ENCODE assay signal across 19 cellular contexts in genomic region chr1:186008920-186009737, GRCh38.
DNase-seq lines count a peak whose midpoint lies in the region; ATAC-seq, FAIRE-seq and TF ChIP-seq lines count a peak whose summit lies in the region.
"Had no signal": no experiment of that assay in that cellular context is flagged by ENCODE, and none has a peak within 500 bp of the region (broad histone marks: within the 10 kb centered on the region; RNA-seq: fewer than 3 reads in every experiment).

No MANE protein-coding gene starts in this region.

- no peak overlapping the region for H3K4me2 ChIP-seq in mammary epithelial cell (ENCODE audit: insufficient read depth, low read depth, low read length)
- no peak overlapping the region for H3K4me2 ChIP-seq in mesenchymal stem cell (ENCODE audit: low read length, poor library complexity, severe bottlenecking)
- H3K4me2 ChIP-seq: smooth muscle cell had no signal

- no peak for ATAC-seq in HG02870 (IDR thresholded peaks at IDR 0.05; ENCODE audit: unreplicated experiment)
- ATAC-seq: HCT116 had no signal

- BruUV-seq in mammary epithelial cell (replicated peaks; lab: Mats Ljungman, UMichigan) = no TSS peak

- no peak overlapping the region for H3K23ac ChIP-seq in mesenchymal stem cell (ENCODE audit: low read length in 2 of 2)

- dilution Hi-C loops in mammary epithelial cell (cut with HindIII; ENCODE audit: low sequenced_read_pairs) = no loop called here

- no peaks in the 10 kb centered on the region for H4K20me1 ChIP-seq in mammary epithelial cell (ENCODE audit: insufficient read depth, low read length)

- H3K4me1 ChIP-seq in mammary epithelial cell (ENCODE audit: insufficient read depth, low read length) (no peaks in the 10 kb centered on the region), mesenchymal stem cell (ENCODE audit: control insufficient read depth, insufficient read depth, low read depth, low read length) (peaks cover 1% of the 10 kb centered on the region)

- H3K79me2 ChIP-seq in mammary epithelial cell (ENCODE audit: insufficient read depth, low read length) = no peaks in the 10 kb centered on the region

- H4K8ac ChIP-seq in mesenchymal stem cell (ENCODE audit: low read length) = no peak overlapping the region

- TF ChIP-seq CTCF in AG04449 (IDR thresholded peaks at IDR 0.05; ENCODE audit: insufficient read depth, low read length, missing control alignments) = no peak
- TF ChIP-seq CTCF in mammary epithelial cell (conservative IDR thresholded peaks at IDR 0.05 in 1 of 2, IDR thresholded peaks at IDR 0.05 in 1 of 2; ENCODE audit: extremely low read depth in 1 of 2, insufficient read depth in 1 of 2, low read depth in 1 of 2, low read length in 2 of 2) = no peak

- no peak overlapping the region for H3K4me3 ChIP-seq in AG04449 (ENCODE audit: low read depth, low read length)
- no peak overlapping the region for H3K4me3 ChIP-seq in mammary epithelial cell (replicated peaks in 1 of 3; ENCODE audit: insufficient read depth in 1 of 3, low read depth in 2 of 3, low read length in 3 of 3)
- no peak overlapping the region for H3K4me3 ChIP-seq in mesenchymal stem cell (ENCODE audit: insufficient read depth in 1 of 2, low read depth in 1 of 2, low read length in 2 of 2)
- H3K4me3 ChIP-seq: smooth muscle cell, tibial artery had no signal

- no peak overlapping the region for H2BK120ac ChIP-seq in mesenchymal stem cell (ENCODE audit: low read depth, low read length)

- H3K79me1 ChIP-seq in mesenchymal stem cell (replicated peaks; ENCODE audit: low read length, poor library complexity, severe bottlenecking) = no peaks in the 10 kb centered on the region

- H3K27me3 ChIP-seq in mammary epithelial cell (ENCODE audit: insufficient read depth, low read length) (no peaks in the 10 kb centered on the region), mesenchymal stem cell (ENCODE audit: control insufficient read depth in 1 of 2, insufficient read depth in 1 of 2, low read length in 2 of 2) (no peaks in the 10 kb centered on the region)
- H3K27me3 ChIP-seq: tibial artery had no signal

- H3K36me3 ChIP-seq in mammary epithelial cell (ENCODE audit: insufficient read depth, low read length) (no peaks in the 10 kb centered on the region), mesenchymal stem cell (ENCODE audit: control insufficient read depth in 1 of 2, insufficient read depth in 2 of 2, low read depth in 1 of 2, low read length in 2 of 2) (peaks cover 0 to 51% of the 10 kb centered on the region in 2 experiments)
- H3K36me3 ChIP-seq: tibial artery had no signal

- DNase-seq in AG04449 (ENCODE audit: low read depth, low spot score) (peak; percentile 3), EH (ENCODE audit: low read depth) (peak; percentile 58), mammary epithelial cell (peak; percentile 20), foreskin melanocyte (peak; percentile 24), mesenchymal stem cell (no peak), frontal cortex (ENCODE audit: low spot score in 2 of 2) (no peak), AG08396 (ENCODE audit: low spot score) (no peak)
- DNase-seq: activated CD4-positive, CD25-positive, alpha-beta regulatory T cell treated with anti-CD3 and anti-CD28 coated beads, Interleukin-2, amount 50 U/mL, for 72 hours; activated CD8-positive, alpha-beta memory T cell treated with anti-CD3 and anti-CD28 coated beads, Interleukin-2, amount 50 U/mL, for 48 hours; C1 segment of cervical spinal cord; DMS79; hippocampal formation; kidney glomerular epithelial cell; NCI-H146; tibial artery had no signal

- no peak overlapping the region for H2BK12ac ChIP-seq in mesenchymal stem cell (ENCODE audit: low read length in 2 of 2)

- H2BK5ac ChIP-seq in mesenchymal stem cell (ENCODE audit: low read depth, low read length, poor library complexity, severe bottlenecking) = no peak overlapping the region

- no peak overlapping the region for H4K91ac ChIP-seq in mesenchymal stem cell (ENCODE audit: low read length)

- CTCF ChIA-PET in AG04449 (lab: Yijun Ruan, JAX) = no interaction called here
- CTCF ChIA-PET in mammary epithelial cell (lab: Charles Lee; ENCODE audit: low non-redundant PET) = no interaction called here

- H2AFZ ChIP-seq in mammary epithelial cell (ENCODE audit: low read depth, low read length) (no peak overlapping the region), mesenchymal stem cell (ENCODE audit: low read depth, low read length) (no peak overlapping the region)

- FAIRE-seq in frontal cortex (lab: Jason Lieb, UNC) = no peak
- FAIRE-seq: endometrium had no signal

- no peaks in the 10 kb centered on the region for H3K9me3 ChIP-seq in mammary epithelial cell (replicated peaks; ENCODE audit: insufficient read depth, low read length)
- no peaks in the 10 kb centered on the region for H3K9me3 ChIP-seq in mesenchymal stem cell (ENCODE audit: control insufficient read depth, low read length)
- H3K9me3 ChIP-seq: tibial artery had no signal

- no peak overlapping the region for H3K18ac ChIP-seq in mesenchymal stem cell (ENCODE audit: low read depth in 1 of 2, low read length in 2 of 2)

- H3K9ac ChIP-seq in mammary epithelial cell (ENCODE audit: insufficient read depth, low read length) (no peak overlapping the region), mesenchymal stem cell (ENCODE audit: low read length) (no peak overlapping the region)

- no peak overlapping the region for H3K4ac ChIP-seq in mesenchymal stem cell (ENCODE audit: low read depth in 1 of 2, low read length in 2 of 2)

- H3K27ac ChIP-seq in mammary epithelial cell (ENCODE audit: insufficient read depth, low read depth, low read length) = no peak overlapping the region
- no peak overlapping the region for H3K27ac ChIP-seq in mesenchymal stem cell (ENCODE audit: low read length, poor library complexity, severe bottlenecking)

- WGBS in mammary epithelial cell (ENCODE audit: low coverage, missing lambda C conversion rate) = 75% methylated on average over 1 of the region's 1 CpG
- WGBS in mesenchymal stem cell = no CpG with 5 or more reads among the region's 1 CpG

- in situ Hi-C loops in mammary epithelial cell (cut with MboI; ENCODE audit: low sequenced_read_pairs in 2 of 2) = no loop called here

- POLR2A ChIA-PET in AG04449 (lab: Yijun Ruan, JAX) = no interaction called here

- no peak overlapping the region for H2AK5ac ChIP-seq in mesenchymal stem cell (ENCODE audit: low read length, severe bottlenecking)

- H3K14ac ChIP-seq in mesenchymal stem cell (ENCODE audit: low read length in 2 of 2) = no peak overlapping the region

- H2BK15ac ChIP-seq in mesenchymal stem cell (ENCODE audit: low read depth, poor library complexity, severe bottlenecking) = no peak overlapping the region

- intact Hi-C loops in mammary epithelial cell (cut with micrococcal nuclease) = no loop called here

Comparison
In these comparisons a context has a peak if more than half of its experiments do, and no peak if none do; other contexts are left out.
1. DNase-seq: peak in AG04449 (single experiment), EH (single experiment), mammary epithelial cell (single experiment) and foreskin melanocyte (single experiment); none in mesenchymal stem cell (single experiment), frontal cortex (0 of 2) and AG08396 (single experiment).